In genomic region chr16:58511933-58512815, GRCh38 we compare ENCODE assay signal across 7 cellular contexts. TPM values are rescaled to one million over a fixed set of nuclear protein-coding genes. Genes with fewer than 3 reads are reported as not detected.
DNase-seq lines count a peak whose midpoint lies in the region; ATAC-seq and TF ChIP-seq lines count a peak whose summit lies in the region.

No MANE protein-coding gene starts in this region.

- no peak for TF ChIP-seq POLR2A in thyroid gland (IDR thresholded peaks at IDR 0.05)

- 58 to 66% methylated on average over 13 to 16 of the region's 17 CpGs for WGBS in thyroid gland, 2 donors

- ATAC-seq in GM18498 (IDR thresholded peaks at IDR 0.05; ENCODE audit: unreplicated experiment) = peak; percentile 42
- peak; percentile 44 for ATAC-seq in Panc1
- ATAC-seq in activated T-cell treated with anti-CD3 and anti-CD28 coated beads, Interleukin-2, amount 50 U/mL, for 4 hours = peak; percentile 27 to 41

- TF ChIP-seq CTCF in Panc1 (IDR thresholded peaks at IDR 0.05) = peak; percentile 90
- TF ChIP-seq CTCF in thyroid gland (IDR thresholded peaks at IDR 0.05) = peak; percentile 48 to 73 (median 59)

- H3K4me1 Mint-ChIP-seq in activated T-cell treated with anti-CD3 and anti-CD28 coated beads, Interleukin-2, amount 50 U/mL, for 4 hours (ENCODE audit: low read depth) = peaks cover 20% of the 10 kb centered on the region

- H3K27me3 ChIP-seq in Panc1 (ENCODE audit: control insufficient read depth, insufficient read depth, low read length) (no peaks in the 10 kb centered on the region), thyroid gland (no peaks in the 10 kb centered on the region)

- H3K27ac ChIP-seq in Panc1 (ENCODE audit: low read length) (no peak overlapping the region), thyroid gland (no peak overlapping the region)

- H3K36me3 ChIP-seq in Panc1 (ENCODE audit: control insufficient read depth, insufficient read depth, low read length) (no peaks in the 10 kb centered on the region; the same call in none of the 2 replicates), thyroid gland (peaks cover 0 to 3% of the 10 kb centered on the region in 2 donors)

- peak; percentile 24 for DNase-seq in HS-27A (ENCODE audit: low read depth)
- DNase-seq in Panc1 (ENCODE audit: low read depth, low spot score) = no peak
- DNase-seq in activated T-cell treated with anti-CD3 and anti-CD28 coated beads, Interleukin-2, amount 50 U/mL, for 4 hours = peak; percentile 87
- DNase-seq in fibroblast of peridontal ligament (ENCODE audit: extremely low read depth) = peak; percentile 48
- peak in 40 of 56 donors; percentile 21 to 82 (median 44) for DNase-seq in nucleus accumbens (lab: John Stamatoyannopoulos, UW)
- DNase-seq in thyroid gland = peak; percentile 74 to 80

- H3K4me3 Mint-ChIP-seq in activated T-cell treated with anti-CD3 and anti-CD28 coated beads, Interleukin-2, amount 50 U/mL, for 4 hours = no peak overlapping the region

- POLR2A ChIA-PET in Panc1 (lab: Charles Lee) = no interaction called here

- H3K4me1 ChIP-seq in Panc1 (ENCODE audit: control insufficient read depth, insufficient read depth, low read length) (peaks cover 6% of the 10 kb centered on the region; the same call in 1 of the 2 replicates), thyroid gland (peaks cover 9 to 10% of the 10 kb centered on the region in 2 donors)

- intact Hi-C loops in Panc1 (cut with micrococcal nuclease; ENCODE audit: unreplicated experiment) (loop anchor here (5.0 kb wide), 2 partner anchors 150 to 245 kb away; no protein-coding TSS in a partner anchor), thyroid gland (cut with DNase I) (loop anchor here (5.0 to 10.0 kb wide), 2 partner anchors 145 to 243 kb away; no protein-coding TSS in a partner anchor)

- H3K4me3 ChIP-seq in Panc1 (ENCODE audit: low read depth in 2 of 2, low read length in 2 of 2) = no peak overlapping the region
- no peak overlapping the region for H3K4me3 ChIP-seq in thyroid gland (replicated peaks in 1 of 3)

- in situ Hi-C loops in Panc1 (cut with HindIII; ENCODE audit: low pct_unique_long_range_greater_than_20kb, low sequenced_read_pairs) = no loop called here

- CTCF ChIA-PET in Panc1 (lab: Charles Lee) = no interaction called here

- H3K36me3 Mint-ChIP-seq in activated T-cell treated with anti-CD3 and anti-CD28 coated beads, Interleukin-2, amount 50 U/mL, for 4 hours (ENCODE audit: insufficient read depth) = peaks cover 4% of the 10 kb centered on the region

- no peaks in the 10 kb centered on the region for H3K9me3 ChIP-seq in Panc1 (ENCODE audit: control insufficient read depth, insufficient read depth, low read depth, low read length)
- H3K9me3 ChIP-seq in thyroid gland = no peaks in the 10 kb centered on the region

- H3K9me3 Mint-ChIP-seq in activated T-cell treated with anti-CD3 and anti-CD28 coated beads, Interleukin-2, amount 50 U/mL, for 4 hours = no peaks in the 10 kb centered on the region

- H3K27me3 Mint-ChIP-seq in activated T-cell treated with anti-CD3 and anti-CD28 coated beads, Interleukin-2, amount 50 U/mL, for 4 hours (ENCODE audit: low read depth) = no peaks in the 10 kb centered on the region

- BruUV-seq in Panc1 (replicated peaks; lab: Mats Ljungman, UMichigan) = no TSS peak

RNA-seq across cellular contexts. Expression of gene SETD6, which starts 3.1 kb away (rescaled TPM):
- total RNA-seq in Panc1 (2021; ENCODE audit: unreplicated experiment) (28.3 TPM), thyroid gland (10 to 100 TPM; 37.3 to 59.2 (median 44.4) TPM)
- 21.2 TPM for polyA plus RNA-seq in Panc1 (2012; ENCODE audit: insufficient read length)
- total RNA-seq in activated T-cell treated with anti-CD3 and anti-CD28 coated beads, Interleukin-2, amount 50 U/mL, for 4 hours = 10 to 100 TPM; 31.7 to 36.5 (median 33.3) TPM

RNA-seq across cellular contexts. Expression of gene NDRG4, which starts 12.2 kb away (rescaled TPM):
- total RNA-seq in Panc1 (2021; ENCODE audit: unreplicated experiment) (5.1 TPM), thyroid gland (10 to 100 TPM in 2 of 4 donors, 1 to 10 TPM in 2; 3.3 to 12.9 (median 9.3) TPM)
- 5.2 TPM for polyA plus RNA-seq in Panc1 (2012; ENCODE audit: insufficient read length)
- under 1 TPM; 0.54 to 0.91 (median 0.84) TPM for total RNA-seq in activated T-cell treated with anti-CD3 and anti-CD28 coated beads, Interleukin-2, amount 50 U/mL, for 4 hours
